ENCODE assay signal across 10 cellular contexts in the genomic region with DNA sequence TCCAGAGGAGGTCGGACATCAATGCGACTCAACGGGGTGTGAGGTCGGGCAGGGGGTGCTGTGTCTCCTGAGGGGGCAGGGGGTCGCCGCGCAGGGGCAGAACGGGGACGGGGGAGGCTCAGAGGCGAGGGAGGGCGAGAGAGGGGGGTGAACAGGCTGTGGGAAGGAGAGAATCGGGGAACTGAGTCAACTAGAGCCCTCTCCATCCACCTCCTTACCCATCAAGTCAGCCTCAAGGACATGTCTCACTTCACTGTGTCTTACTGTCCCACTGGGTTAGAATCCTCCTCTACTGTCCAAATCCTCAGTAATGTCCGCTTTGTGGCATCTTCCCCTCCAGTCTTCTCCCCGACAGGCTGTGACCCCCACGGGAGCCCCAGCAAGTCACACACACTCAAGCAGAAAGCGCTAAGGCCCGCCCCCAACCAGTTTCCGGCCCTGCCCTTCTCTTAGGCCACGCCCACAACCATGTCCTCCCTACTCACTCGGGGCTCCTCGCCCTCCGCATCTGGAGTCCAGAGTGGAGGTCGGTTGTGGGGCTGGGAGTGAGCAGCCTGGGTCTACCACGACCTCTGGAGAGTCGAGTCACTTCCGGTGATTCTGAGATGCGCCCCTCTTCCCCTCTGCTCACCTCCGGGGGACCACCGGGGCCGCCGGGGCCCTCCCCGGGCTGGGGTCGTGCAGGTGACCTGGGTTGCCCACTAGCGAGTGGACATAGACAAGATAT. TPM values are rescaled to one million over a fixed set of nuclear protein-coding genes. Genes with fewer than 3 reads are reported as not detected.
DNase-seq lines count a peak whose midpoint lies in the region; ATAC-seq and TF ChIP-seq lines count a peak whose summit lies in the region.
"Had no signal": no experiment of that assay in that cellular context is flagged by ENCODE, and none has a peak within 500 bp of the region (broad histone marks: within the 10 kb centered on the region; RNA-seq: fewer than 3 reads in every experiment).

No MANE protein-coding gene starts in this region.

- WGBS in endodermal cell (ENCODE audit: insufficient coverage in 1 of 2, insufficient read length in 1 of 2), 2 experiments, result 93% methylated on average over 17 to 31 of the region's 34 CpGs
- WGBS in esophagus muscularis mucosa, result 49% methylated on average over 23 of the region's 34 CpGs

- TF ChIP-seq CTCF in HCT116 (IDR thresholded peaks at IDR 0.05 in 2 of 3, conservative IDR thresholded peaks at IDR 0.05 in 1 of 3; ENCODE audit: borderline replicate concordance in 1 of 3, insufficient read depth in 1 of 3, low read depth in 2 of 3, low read length in 2 of 3) (no peak), endodermal cell (conservative IDR thresholded peaks at IDR 0.05) (no peak), esophagus muscularis mucosa (IDR thresholded peaks at IDR 0.05) (no peak)

- H3K36me3 ChIP-seq in HCT116 (ENCODE audit: control insufficient read depth in 1 of 2, insufficient read depth in 2 of 2, low read length in 2 of 2) (no peaks in the 10 kb centered on the region), endodermal cell (ENCODE audit: control insufficient read depth, insufficient read depth, low read length) (no peaks in the 10 kb centered on the region), esophagus muscularis mucosa (peaks cover 0 to 30% (median 11%) of the 10 kb centered on the region in 4 donors)

- TF ChIP-seq RAD21 in HCT116 (IDR thresholded peaks at IDR 0.05; ENCODE audit: low read depth), result no peak

- no peaks in the 10 kb centered on the region for H3K79me2 ChIP-seq in HCT116 (ENCODE audit: insufficient read depth, low read length)

- H3K36me3 Mint-ChIP-seq in endodermal cell (ENCODE audit: low read depth), result peaks cover 3% of the 10 kb centered on the region

- H3K27me3 Mint-ChIP-seq in endodermal cell (ENCODE audit: insufficient read depth), result no peaks in the 10 kb centered on the region

- peak overlapping the region; percentile 39 for H3K27ac Mint-ChIP-seq in endodermal cell

- H3K9ac ChIP-seq in HCT116 (ENCODE audit: low read length), result no peak overlapping the region
- H3K9ac ChIP-seq in endodermal cell (ENCODE audit: extremely low read depth, low read length, poor library complexity, severe bottlenecking), result no peak overlapping the region

- no peak for DNase-seq in HCT116 (ENCODE audit: low read depth, low spot score)
- DNase-seq in activated CD4-positive, alpha-beta T cell treated with anti-CD3 and anti-CD28 coated beads for 1 hour, result peak; percentile 73
- peak; percentile 68 for DNase-seq in endodermal cell
- DNase-seq in stimulated activated CD4-positive, alpha-beta T cell treated with anti-CD3 and anti-CD28 coated beads, TNF-alpha, amount 100 ng/mL, for 48 hours (ENCODE audit: low read depth in 3 of 3), result peak; percentile 44 to 84 (median 73)
- no peak for DNase-seq in esophagus muscularis mucosa (ENCODE audit: extremely low spot score)
- no peak for DNase-seq in NCI-H1694 (lab: John Stamatoyannopoulos, UW)

- no peaks in the 10 kb centered on the region for H3K9me3 Mint-ChIP-seq in endodermal cell

- H3K4me1 ChIP-seq in HCT116 (ENCODE audit: control insufficient read depth in 1 of 2, insufficient read depth in 2 of 2, low read length in 2 of 2), result peaks cover 0 to 8% of the 10 kb centered on the region in 2 experiments; a peak in 1 of 4 replicates
- peaks cover 7% of the 10 kb centered on the region for H3K4me1 ChIP-seq in endodermal cell (ENCODE audit: control insufficient read depth, insufficient read depth, low read length)
- peaks cover 0 to 4% (median 0%) of the 10 kb centered on the region in 4 donors for H3K4me1 ChIP-seq in esophagus muscularis mucosa
- H3K4me1 ChIP-seq: SJSA1 had no signal

- H3K27ac ChIP-seq in HCT116 (ENCODE audit: low read depth, low read length) (no peak overlapping the region), endodermal cell (ENCODE audit: low read depth, low read length) (no peak overlapping the region), esophagus muscularis mucosa (replicated peaks in 1 of 4) (no peak overlapping the region)
- H3K27ac ChIP-seq: SJSA1 had no signal

- TF ChIP-seq POLR2A in HCT116 (IDR thresholded peaks at IDR 0.05; ENCODE audit: borderline replicate concordance, extremely low read depth, insufficient read depth, insufficient read length), result no peak
- no peak for TF ChIP-seq POLR2A in esophagus muscularis mucosa (IDR thresholded peaks at IDR 0.05; ENCODE audit: low read depth)

- no peak overlapping the region for H3K4me3 Mint-ChIP-seq in endodermal cell

- ATAC-seq in HCT116 (peak; percentile 67), GM21825 (IDR thresholded peaks at IDR 0.05; ENCODE audit: unreplicated experiment) (no peak), HG02938 (IDR thresholded peaks at IDR 0.05; ENCODE audit: unreplicated experiment) (no peak)

- H3K9me2 ChIP-seq in HCT116 (ENCODE audit: insufficient read depth), result no peaks in the 10 kb centered on the region

- intact Hi-C loops in HCT116 (cut with micrococcal nuclease), result no loop called here
- intact Hi-C loops in esophagus muscularis mucosa (cut with DNase I), result no loop called here

- H3K4me2 ChIP-seq in HCT116 (ENCODE audit: low read length), result no peak overlapping the region

- RAD21 ChIA-PET in HCT116 (lab: Charles Lee; ENCODE audit: low non-redundant PET in 1 of 2, low total read pairs in 2 of 2, uncharacterized antibody in 2 of 2, unreplicated experiment in 2 of 2), result no interaction called here

- no peak overlapping the region for H2AFZ ChIP-seq in HCT116 (ENCODE audit: low read depth, low read length, poor library complexity, severe bottlenecking)

- H3K9me3 ChIP-seq in HCT116 (ENCODE audit: control insufficient read depth in 1 of 2, insufficient read depth in 1 of 2, low read depth in 1 of 2, low read length in 2 of 2) (no peaks in the 10 kb centered on the region), endodermal cell (ENCODE audit: control insufficient read depth, low read length) (no peaks in the 10 kb centered on the region), esophagus muscularis mucosa (no peaks in the 10 kb centered on the region)
- H3K9me3 ChIP-seq: SJSA1 had no signal

- BruUV-seq in HCT116 (replicated peaks; lab: Mats Ljungman, UMichigan), result no TSS peak

- CTCF ChIA-PET in HCT116 (lab: Charles Lee), result interaction anchor here (1.1 kb wide), 1 partner anchor 16 kb away, joined by 4 read pairs; no protein-coding TSS in a partner anchor

- POLR2A ChIA-PET in HCT116 (lab: Charles Lee), result interaction anchor here (1.1 to 1.5 kb wide), 2 partner anchors 13 kb away, joined by 6 to 8 read pairs; a partner anchor contains a TSS

- H3K4me1 Mint-ChIP-seq in endodermal cell, result peaks cover 5% of the 10 kb centered on the region

- H3K4me3 ChIP-seq in HCT116 (replicated peaks in 1 of 2; ENCODE audit: low read depth in 1 of 2, low read length in 2 of 2), result no peak overlapping the region
- H3K4me3 ChIP-seq in endodermal cell (ENCODE audit: low read length), result no peak overlapping the region
- H3K4me3 ChIP-seq in esophagus muscularis mucosa, result peak overlapping the region in 2 of 4 donors; percentile 12 to 23
- H3K4me3 ChIP-seq: SJSA1 had no signal

- no peaks in the 10 kb centered on the region for H4K20me1 ChIP-seq in HCT116 (ENCODE audit: insufficient read depth)

- no peak for TF ChIP-seq EP300 in esophagus muscularis mucosa (IDR thresholded peaks at IDR 0.05)

- no peaks in the 10 kb centered on the region for H3K27me3 ChIP-seq in HCT116 (ENCODE audit: insufficient read depth, low read length)
- H3K27me3 ChIP-seq in endodermal cell (ENCODE audit: control insufficient read depth, insufficient read depth, low read length, poor library complexity, severe bottlenecking), result no peaks in the 10 kb centered on the region
- no peaks in the 10 kb centered on the region for H3K27me3 ChIP-seq in esophagus muscularis mucosa
- H3K27me3 ChIP-seq: SJSA1 had no signal

TF ChIP-seq in HCT116, 20 proteins besides CTCF, POLR2A, EP300 and RAD21 (continues in another document):
- no peak for TF ChIP-seq FOSL1 (IDR thresholded peaks at IDR 0.05; ENCODE audit: low read depth)
- no peak for TF ChIP-seq JUND (IDR thresholded peaks at IDR 0.05)
- no peak for TF ChIP-seq YY1 (IDR thresholded peaks at IDR 0.05; ENCODE audit: extremely low read depth, insufficient replicate concordance, low read depth, low read length)
- no peak for TF ChIP-seq EZH2phosphoT487 (IDR thresholded peaks at IDR 0.05; ENCODE audit: borderline replicate concordance)
- no peak for TF ChIP-seq CBX3 (IDR thresholded peaks at IDR 0.05; ENCODE audit: low read depth)
- no peak for TF ChIP-seq SP1 (IDR thresholded peaks at IDR 0.05; ENCODE audit: low read depth)
- TF ChIP-seq, protein P1, sequence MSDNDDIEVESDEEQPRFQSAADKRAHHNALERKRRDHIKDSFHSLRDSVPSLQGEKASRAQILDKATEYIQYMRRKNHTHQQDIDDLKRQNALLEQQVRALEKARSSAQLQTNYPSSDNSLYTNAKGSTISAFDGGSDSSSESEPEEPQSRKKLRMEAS (IDR thresholded peaks at IDR 0.05), result no peak
- no peak for TF ChIP-seq ELF1 (IDR thresholded peaks at IDR 0.05; ENCODE audit: borderline replicate concordance, low read depth)
- TF ChIP-seq EGR1 (IDR thresholded peaks at IDR 0.05; ENCODE audit: low read depth), result no peak

RNA-seq across cellular contexts. Expression of a gene that starts 9.3 kb away (rescaled TPM):
- total RNA-seq in HCT116 (2021; ENCODE audit: unreplicated experiment), result 20.4 TPM
- 14.2 and 14.7 TPM in 2 replicates for polyA plus RNA-seq in HCT116 (2012)
- total RNA-seq in endodermal cell, result 1 to 10 TPM; 6.6 to 7.0 TPM
- polyA plus RNA-seq in endodermal cell (2013, experiment 1 of 2), result 19.7 TPM
- 15.2 TPM for polyA plus RNA-seq in endodermal cell (2013, experiment 2 of 2)
- total RNA-seq in esophagus muscularis mucosa, result 10 to 100 TPM; 11.4 to 27.4 (median 18.9) TPM

RNA-seq across cellular contexts. Expression of a gene that starts 13.1 kb away (rescaled TPM):
- total RNA-seq in HCT116 (2021; ENCODE audit: unreplicated experiment) (50.3 TPM), endodermal cell (10 to 100 TPM; 41.5 to 45.0 TPM), esophagus muscularis mucosa (10 to 100 TPM; 40.3 to 98.7 (median 64.4) TPM)
- polyA plus RNA-seq in HCT116 (2012), result 105 and 164 TPM in 2 replicates
- polyA plus RNA-seq in endodermal cell (2013, experiment 1 of 2), result 33.8 TPM
- 34.1 TPM for polyA plus RNA-seq in endodermal cell (2013, experiment 2 of 2)

RNA-seq across cellular contexts. Expression of a gene that starts 22.9 kb away (rescaled TPM):
- total RNA-seq in HCT116 (2021; ENCODE audit: unreplicated experiment), result 3.9 TPM
- polyA plus RNA-seq in HCT116 (2012), result 2.6 and 3.8 TPM in 2 replicates
- 10 to 100 TPM; 43.0 to 81.0 TPM for total RNA-seq in endodermal cell
- 20.0 TPM for polyA plus RNA-seq in endodermal cell (2013, experiment 1 of 2)
- 19.0 TPM for polyA plus RNA-seq in endodermal cell (2013, experiment 2 of 2)
- total RNA-seq in esophagus muscularis mucosa, result 1 to 10 TPM; 7.1 to 8.9 (median 7.8) TPM
- total RNA-seq: SJSA1 had no signal

RNA-seq across cellular contexts. Expression of a gene that starts 39.4 kb away (rescaled TPM):
- total RNA-seq in HCT116 (2021; ENCODE audit: unreplicated experiment) (not detected), endodermal cell (1 to 10 TPM; 1.2 to 2.1 TPM), esophagus muscularis mucosa (1 to 10 TPM in 1 of 4 donors, under 1 TPM in 3; 0.75 to 1.3 (median 0.83) TPM)
- 0.04 and 0.10 TPM in 2 replicates for polyA plus RNA-seq in HCT116 (2012)
- polyA plus RNA-seq in endodermal cell (2013, experiment 1 of 2), result not detected
- not detected for polyA plus RNA-seq in endodermal cell (2013, experiment 2 of 2)
- total RNA-seq: kidney epithelial cell, SJSA1 had no signal

RNA-seq across cellular contexts. Expression of a gene that starts 41.0 kb away (rescaled TPM):
- total RNA-seq in HCT116 (2021; ENCODE audit: unreplicated experiment) (88.8 TPM), endodermal cell (100 to 1,000 TPM; 177 to 222 TPM), esophagus muscularis mucosa (100 to 1,000 TPM; 179 to 356 (median 284) TPM)
- 109 and 113 TPM in 2 replicates for polyA plus RNA-seq in HCT116 (2012)
- polyA plus RNA-seq in endodermal cell (2013, experiment 1 of 2), result 154 TPM
- 139 TPM for polyA plus RNA-seq in endodermal cell (2013, experiment 2 of 2)

Comparison
In these comparisons a context has a peak if more than half of its experiments do, and no peak if none do; other contexts are left out.
1. DNase-seq: peak in activated CD4-positive, alpha-beta T cell treated with anti-CD3 and anti-CD28 coated beads for 1 hour (single experiment), endodermal cell (single experiment) and stimulated activated CD4-positive, alpha-beta T cell treated with anti-CD3 and anti-CD28 coated beads, TNF-alpha, amount 100 ng/mL, for 48 hours (3 of 3); none in HCT116 (single experiment), esophagus muscularis mucosa (single experiment) and NCI-H1694 (single experiment).